In genomic region chr6:30828027-30828962, GRCh38 we compare ENCODE assay signal across 8 cellular contexts. TPM values are rescaled to one million over a fixed set of nuclear protein-coding genes. Genes with fewer than 3 reads are reported as not detected.
DNase-seq lines count a peak whose midpoint lies in the region; ATAC-seq and TF ChIP-seq lines count a peak whose summit lies in the region.

No MANE protein-coding gene starts in this region.

- intact Hi-C loops in left colon (cut with DNase I, micrococcal nuclease): loop anchor here (5.0 to 10.0 kb wide), 2 partner anchors 49 to 257 kb away; no protein-coding TSS in a partner anchor

- in situ Hi-C loops in GM13976 (cut with MboI; ENCODE audit: low sequenced_read_pairs, unreplicated experiment): loop anchor here (10.0 kb wide), 1 partner anchor 247 kb away; no protein-coding TSS in a partner anchor

- DNase-seq in 8988T (peak; percentile 51), GM13976 (ENCODE audit: low spot score) (peak; percentile 69), NCI-H345 treated with DMSO at 0.1 percent for 48 hours (lab: John Stamatoyannopoulos, UW; ENCODE audit: unreplicated experiment) (peak; percentile 48), choroid plexus epithelial cell (ENCODE audit: low read depth) (peak; percentile 93), left colon (peak; percentile 86 to 92)
- peak; percentile 83 to 88 for DNase-seq in activated CD4-positive, alpha-beta T cell treated with anti-CD3 and anti-CD28 coated beads for 4 hours
- peak; percentile 93 for DNase-seq in stimulated activated CD4-positive, alpha-beta T cell treated with anti-CD3 and anti-CD28 coated beads, Interleukin-15, amount 100 ng/mL, for 24 hours

- H3K4me3 ChIP-seq in choroid plexus epithelial cell (ENCODE audit: low read depth, low read length): no peak overlapping the region

- peak; percentile 83 for TF ChIP-seq CTCF in GM13976 (IDR thresholded peaks at IDR 0.05; ENCODE audit: borderline replicate concordance, control extremely low read depth, extremely low read depth, insufficient read depth, missing control alignments)
- TF ChIP-seq CTCF in choroid plexus epithelial cell (conservative IDR thresholded peaks at IDR 0.05; ENCODE audit: low read depth, low read length): peak; percentile 98

- ATAC-seq in left colon (peak; percentile 77), HG02759 (IDR thresholded peaks at IDR 0.05; ENCODE audit: unreplicated experiment) (no peak)

RNA-seq across cellular contexts. Expression of gene DDR1, which starts 56.0 kb away (rescaled TPM):
- total RNA-seq in left colon: 100 to 1,000 TPM; 297 to 333 TPM
